Comparison of ENCODE assay signal across 8 cellular contexts in genomic region chr11:65887026-65887722, GRCh38. TPM values are rescaled to one million over a fixed set of nuclear protein-coding genes. Genes with fewer than 3 reads are reported as not detected.
A peak's percentile ranks its signal among the peaks of the same experiment; 100 is the strongest.
DNase-seq lines count a peak whose midpoint lies in the region; ATAC-seq and TF ChIP-seq lines count a peak whose summit lies in the region.

No MANE protein-coding gene starts in this region.

- peaks cover 47% of the 10 kb centered on the region for H3K4me1 Mint-ChIP-seq in activated T-helper 1 cell treated with anti-CD3 and anti-CD28 coated beads, Interleukin-12 subunit alpha, Interleukin-12 subunit beta, Interleukin-2, Interleukin-4 antibody, amounts not matched to agents 30 ng/mL and 10 ng/mL and 1 ng/mL, durations not matched to agents 14 hours and 24 hours and 36 hours (ENCODE audit: low read depth)

- TF ChIP-seq RAD21 in SK-N-SH (IDR thresholded peaks at IDR 0.05; ENCODE audit: low read length), result no peak

- POLR2A ChIA-PET in SK-N-SH (lab: Yijun Ruan, JAX), result interaction anchor here (0.6 to 1.5 kb wide), 2 partner anchors 27 to 78 kb away, joined by 3 to 5 read pairs; partner anchors contain the start of gene MUS81

- CTCF ChIA-PET in SK-N-SH (lab: Yijun Ruan, JAX), result interaction anchor here (0.8 to 15.2 kb wide), 17 partner anchors 9 to 182 kb away, joined by 3 to 374 read pairs (median 9); partner anchors contain the start of genes CFL1, CTSW, EFEMP2 and FOSL1

- H4K20me1 ChIP-seq in SK-N-SH (ENCODE audit: insufficient read depth), result peaks cover 14% of the 10 kb centered on the region
- H4K20me1 ChIP-seq in hepatocyte (ENCODE audit: insufficient read depth, poor library complexity, severe bottlenecking), result no peaks in the 10 kb centered on the region

- peaks cover 30 to 42% of the 10 kb centered on the region in 2 experiments for H3K4me1 ChIP-seq in SK-N-SH (ENCODE audit: control insufficient read depth in 1 of 2, insufficient read depth in 2 of 2, low read depth in 1 of 2, low read length in 1 of 2)
- peaks cover 43% of the 10 kb centered on the region for H3K4me1 ChIP-seq in hepatocyte (ENCODE audit: insufficient read depth)
- H3K4me1 ChIP-seq in spleen, result peaks cover 35 to 83% (median 54%) of the 10 kb centered on the region in 6 donors

- intact Hi-C loops in activated T-helper 1 cell treated with anti-CD3 and anti-CD28 coated beads, Interleukin-12 subunit alpha, Interleukin-12 subunit beta, Interleukin-2, Interleukin-4 antibody, amounts not matched to agents 30 ng/mL and 10 ng/mL and 1 ng/mL, durations not matched to agents 14 hours and 24 hours and 36 hours (cut with micrococcal nuclease), result no loop called here
- intact Hi-C loops in spleen (cut with DNase I; ENCODE audit: low total_unique reads), result loop anchor here (5.0 kb wide), 1 partner anchor 100 kb away; no protein-coding TSS in a partner anchor

- H3K9ac ChIP-seq in SK-N-SH, result peak overlapping the region; percentile 73

- TF ChIP-seq EP300 in SK-N-SH (IDR thresholded peaks at IDR 0.05; ENCODE audit: borderline replicate concordance in 1 of 2, low read depth in 1 of 2, low read length in 1 of 2), result no peak

- no peaks in the 10 kb centered on the region for H3K9me3 ChIP-seq in SK-N-SH
- no peaks in the 10 kb centered on the region for H3K9me3 ChIP-seq in hepatocyte (ENCODE audit: low read depth)
- no peaks in the 10 kb centered on the region for H3K9me3 ChIP-seq in spleen

- peak overlapping the region; percentile 98 for H3K4me2 ChIP-seq in SK-N-SH
- peak overlapping the region; percentile 98 for H3K4me2 ChIP-seq in hepatocyte

- H3K9me3 Mint-ChIP-seq in activated T-helper 1 cell treated with anti-CD3 and anti-CD28 coated beads, Interleukin-12 subunit alpha, Interleukin-12 subunit beta, Interleukin-2, Interleukin-4 antibody, amounts not matched to agents 30 ng/mL and 10 ng/mL and 1 ng/mL, durations not matched to agents 14 hours and 24 hours and 36 hours, result no peaks in the 10 kb centered on the region

- TF ChIP-seq CTCF in SK-N-SH (IDR thresholded peaks at IDR 0.05) (no peak), hepatocyte (IDR thresholded peaks at IDR 0.05; ENCODE audit: poor library complexity) (no peak), spleen (IDR thresholded peaks at IDR 0.05 in 8 of 11, conservative IDR thresholded peaks at IDR 0.05 in 3 of 11) (no peak)

- H3K27me3 Mint-ChIP-seq in activated T-helper 1 cell treated with anti-CD3 and anti-CD28 coated beads, Interleukin-12 subunit alpha, Interleukin-12 subunit beta, Interleukin-2, Interleukin-4 antibody, amounts not matched to agents 30 ng/mL and 10 ng/mL and 1 ng/mL, durations not matched to agents 14 hours and 24 hours and 36 hours (ENCODE audit: insufficient read depth), result no peaks in the 10 kb centered on the region

- H3K9me2 ChIP-seq in SK-N-SH (no peaks in the 10 kb centered on the region), hepatocyte (replicated peaks; ENCODE audit: insufficient read depth) (no peaks in the 10 kb centered on the region)

- DNase-seq in SK-N-SH (no peak), hepatocyte (ENCODE audit: low spot score) (no peak), spleen (peak; percentile 73), islet precursor cell (no peak)
- DNase-seq in activated T-helper 1 cell treated with anti-CD3 and anti-CD28 coated beads, Interleukin-12 subunit alpha, Interleukin-12 subunit beta, Interleukin-2, Interleukin-4 antibody, amounts not matched to agents 30 ng/mL and 10 ng/mL and 1 ng/mL, durations not matched to agents 14 hours and 24 hours and 36 hours (ENCODE audit: low spot score), result no peak

- H3F3A ChIP-seq in SK-N-SH (replicated peaks; ENCODE audit: insufficient read depth), result peaks cover 51% of the 10 kb centered on the region

- peaks cover 33% of the 10 kb centered on the region for H3K36me3 Mint-ChIP-seq in activated T-helper 1 cell treated with anti-CD3 and anti-CD28 coated beads, Interleukin-12 subunit alpha, Interleukin-12 subunit beta, Interleukin-2, Interleukin-4 antibody, amounts not matched to agents 30 ng/mL and 10 ng/mL and 1 ng/mL, durations not matched to agents 14 hours and 24 hours and 36 hours (ENCODE audit: low read depth)

- H3K4me3 ChIP-seq in SK-N-SH (ENCODE audit: low read depth in 2 of 2, low read length in 1 of 2), result peak overlapping the region; percentile 56 to 82
- peak overlapping the region; percentile 86 for H3K4me3 ChIP-seq in hepatocyte
- peak overlapping the region in 7 of 8 donors; percentile 63 to 93 (median 90) for H3K4me3 ChIP-seq in spleen

- 73% methylated on average over 13 of the region's 13 CpGs for WGBS in SK-N-SH (ENCODE audit: low lambda C conversion rate)
- 84% methylated on average over 12 of the region's 13 CpGs for WGBS in hepatocyte (ENCODE audit: low lambda C conversion rate, missing lambda C conversion rate)
- WGBS in spleen, 5 donors, result 82 to 92% (median 88%) methylated on average over 13 of the region's 13 CpGs

- H3K4me3 Mint-ChIP-seq in activated T-helper 1 cell treated with anti-CD3 and anti-CD28 coated beads, Interleukin-12 subunit alpha, Interleukin-12 subunit beta, Interleukin-2, Interleukin-4 antibody, amounts not matched to agents 30 ng/mL and 10 ng/mL and 1 ng/mL, durations not matched to agents 14 hours and 24 hours and 36 hours, result peak overlapping the region; percentile 99

- peak overlapping the region; percentile 96 for H3K27ac Mint-ChIP-seq in activated T-helper 1 cell treated with anti-CD3 and anti-CD28 coated beads, Interleukin-12 subunit alpha, Interleukin-12 subunit beta, Interleukin-2, Interleukin-4 antibody, amounts not matched to agents 30 ng/mL and 10 ng/mL and 1 ng/mL, durations not matched to agents 14 hours and 24 hours and 36 hours

- H3K27me3 ChIP-seq in SK-N-SH (ENCODE audit: insufficient read depth) (no peaks in the 10 kb centered on the region), hepatocyte (no peaks in the 10 kb centered on the region), spleen (replicated peaks in 1 of 7) (no peaks in the 10 kb centered on the region)

- H3K36me3 ChIP-seq in SK-N-SH (replicated peaks in 1 of 2; ENCODE audit: control insufficient read depth in 1 of 2, insufficient read depth in 2 of 2, low read length in 1 of 2) (peaks cover 37 to 45% of the 10 kb centered on the region in 2 experiments), hepatocyte (replicated peaks; ENCODE audit: insufficient read depth, low read depth) (no peaks in the 10 kb centered on the region), spleen (peaks cover 0 to 52% (median 38%) of the 10 kb centered on the region in 6 donors)

- H3K27ac ChIP-seq in SK-N-SH (ENCODE audit: low read depth in 2 of 2, low read length in 1 of 2) (peak overlapping the region; percentile 80 to 94), hepatocyte (peak overlapping the region; percentile 92), spleen (peak overlapping the region in 7 of 8 donors; percentile 92 to 99 (median 96))

- no peak overlapping the region for H2AFZ ChIP-seq in SK-N-SH (ENCODE audit: low read depth)
- H2AFZ ChIP-seq in hepatocyte, result no peak overlapping the region

- H3K79me2 ChIP-seq in SK-N-SH (ENCODE audit: insufficient read depth), result peaks cover 49% of the 10 kb centered on the region
- H3K79me2 ChIP-seq in hepatocyte, result peaks cover 30% of the 10 kb centered on the region

- ATAC-seq in SK-N-SH treated with all-trans-retinoic acid at 6 μM for 48 hours (no peak), HG03378 (IDR thresholded peaks at IDR 0.05; ENCODE audit: unreplicated experiment) (no peak), GM18873 (IDR thresholded peaks at IDR 0.05; ENCODE audit: low FRiP score, unreplicated experiment) (no peak)

- no peak for TF ChIP-seq POLR2A in spleen (IDR thresholded peaks at IDR 0.05)

RNA-seq across cellular contexts. Expression of gene FIBP, which starts 1.1 kb away (rescaled TPM):
- polyA plus RNA-seq in SK-N-SH (2012; rRNA removed) (159 and 190 TPM in 2 replicates), hepatocyte (93.6 and 101 TPM in 2 replicates), spleen (10 to 100 TPM; 61.9 to 66.3 (median 62.3) TPM)
- polyA plus RNA-seq in SK-N-SH (2012; cell fraction: cytosol; rRNA removed), result 120 and 135 TPM in 2 replicates
- polyA plus RNA-seq in SK-N-SH (2012; cell fraction: nucleus; rRNA removed), result 194 and 217 TPM in 2 replicates
- 86.8 and 93.2 TPM in 2 replicates for total RNA-seq in activated T-helper 1 cell treated with anti-CD3 and anti-CD28 coated beads, Interleukin-12 subunit alpha, Interleukin-12 subunit beta, Interleukin-2, Interleukin-4 antibody, amounts not matched to agents 30 ng/mL and 10 ng/mL and 1 ng/mL, durations not matched to agents 14 hours and 24 hours and 36 hours
- total RNA-seq in hepatocyte (72.6 and 74.9 TPM in 2 replicates), spleen (10 to 100 TPM; 52.3 to 79.0 (median 64.9) TPM)

RNA-seq across cellular contexts. Expression of gene CCDC85B, which starts 3.3 kb away (rescaled TPM):
- polyA plus RNA-seq in SK-N-SH (2012; rRNA removed) (34.2 and 52.8 TPM in 2 replicates), hepatocyte (38.2 and 41.6 TPM in 2 replicates), spleen (100 to 1,000 TPM in 1 of 3 donors, 10 to 100 TPM in 2; 53.9 to 131 (median 96.2) TPM)
- polyA plus RNA-seq in SK-N-SH (2012; cell fraction: cytosol; rRNA removed), result 31.2 and 38.6 TPM in 2 replicates
- polyA plus RNA-seq in SK-N-SH (2012; cell fraction: nucleus; rRNA removed), result 19.2 and 56.3 TPM in 2 replicates
- total RNA-seq in activated T-helper 1 cell treated with anti-CD3 and anti-CD28 coated beads, Interleukin-12 subunit alpha, Interleukin-12 subunit beta, Interleukin-2, Interleukin-4 antibody, amounts not matched to agents 30 ng/mL and 10 ng/mL and 1 ng/mL, durations not matched to agents 14 hours and 24 hours and 36 hours, result 66.7 and 70.8 TPM in 2 replicates
- total RNA-seq in hepatocyte (15.1 and 21.5 TPM in 2 replicates), spleen (10 to 100 TPM; 38.7 to 61.7 (median 44.4) TPM)

RNA-seq across cellular contexts. Expression of gene CTSW, which starts 7.5 kb away (rescaled TPM):
- polyA plus RNA-seq in SK-N-SH (2012; rRNA removed) (0.49 and 0.68 TPM in 2 replicates), hepatocyte (0.15 and 0.56 TPM in 2 replicates), spleen (10 to 100 TPM in 2 of 3 donors, 1 to 10 TPM in 1; 5.6 to 13.2 (median 10.8) TPM)
- 0.22 and 0.29 TPM in 2 replicates for polyA plus RNA-seq in SK-N-SH (2012; cell fraction: cytosol; rRNA removed)
- polyA plus RNA-seq in SK-N-SH (2012; cell fraction: nucleus; rRNA removed), result 0.59 and 0.62 TPM in 2 replicates
- 5.7 and 7.4 TPM in 2 replicates for total RNA-seq in activated T-helper 1 cell treated with anti-CD3 and anti-CD28 coated beads, Interleukin-12 subunit alpha, Interleukin-12 subunit beta, Interleukin-2, Interleukin-4 antibody, amounts not matched to agents 30 ng/mL and 10 ng/mL and 1 ng/mL, durations not matched to agents 14 hours and 24 hours and 36 hours
- total RNA-seq in hepatocyte (not detected in 2 replicates), spleen (10 to 100 TPM; 18.8 to 38.2 (median 29.5) TPM)

RNA-seq across cellular contexts. Expression of gene FOSL1, which starts 13.0 kb away (rescaled TPM):
- 17.9 and 30.1 TPM in 2 replicates for polyA plus RNA-seq in SK-N-SH (2012; rRNA removed)
- 18.1 and 21.6 TPM in 2 replicates for polyA plus RNA-seq in SK-N-SH (2012; cell fraction: cytosol; rRNA removed)
- polyA plus RNA-seq in SK-N-SH (2012; cell fraction: nucleus; rRNA removed), result 28.3 and 39.9 TPM in 2 replicates
- 31.7 and 33.5 TPM in 2 replicates for total RNA-seq in activated T-helper 1 cell treated with anti-CD3 and anti-CD28 coated beads, Interleukin-12 subunit alpha, Interleukin-12 subunit beta, Interleukin-2, Interleukin-4 antibody, amounts not matched to agents 30 ng/mL and 10 ng/mL and 1 ng/mL, durations not matched to agents 14 hours and 24 hours and 36 hours
- total RNA-seq in hepatocyte, result 4.5 and 4.7 TPM in 2 replicates
- 16.5 and 20.1 TPM in 2 replicates for polyA plus RNA-seq in hepatocyte
- 1 to 10 TPM in 6 of 7 donors, under 1 TPM in 1; 0.42 to 5.4 (median 1.6) TPM for total RNA-seq in spleen
- 1 to 10 TPM in 2 of 3 donors, under 1 TPM in 1; 0.59 to 1.2 (median 1.2) TPM for polyA plus RNA-seq in spleen

RNA-seq across cellular contexts. Expression of gene EFEMP2, which starts 14.6 kb away (rescaled TPM):
- polyA plus RNA-seq in SK-N-SH (2012; rRNA removed), result 194 and 203 TPM in 2 replicates
- polyA plus RNA-seq in SK-N-SH (2012; cell fraction: cytosol; rRNA removed), result 81.0 and 118 TPM in 2 replicates
- polyA plus RNA-seq in SK-N-SH (2012; cell fraction: nucleus; rRNA removed), result 444 and 585 TPM in 2 replicates
- 6.5 and 7.9 TPM in 2 replicates for total RNA-seq in activated T-helper 1 cell treated with anti-CD3 and anti-CD28 coated beads, Interleukin-12 subunit alpha, Interleukin-12 subunit beta, Interleukin-2, Interleukin-4 antibody, amounts not matched to agents 30 ng/mL and 10 ng/mL and 1 ng/mL, durations not matched to agents 14 hours and 24 hours and 36 hours
- total RNA-seq in hepatocyte, result 65.2 and 69.7 TPM in 2 replicates
- 197 and 230 TPM in 2 replicates for polyA plus RNA-seq in hepatocyte
- total RNA-seq in spleen, result 10 to 100 TPM; 21.0 to 53.5 (median 38.4) TPM
- polyA plus RNA-seq in spleen, result 10 to 100 TPM; 22.5 to 39.1 (median 31.4) TPM
